In the genomic region with DNA sequence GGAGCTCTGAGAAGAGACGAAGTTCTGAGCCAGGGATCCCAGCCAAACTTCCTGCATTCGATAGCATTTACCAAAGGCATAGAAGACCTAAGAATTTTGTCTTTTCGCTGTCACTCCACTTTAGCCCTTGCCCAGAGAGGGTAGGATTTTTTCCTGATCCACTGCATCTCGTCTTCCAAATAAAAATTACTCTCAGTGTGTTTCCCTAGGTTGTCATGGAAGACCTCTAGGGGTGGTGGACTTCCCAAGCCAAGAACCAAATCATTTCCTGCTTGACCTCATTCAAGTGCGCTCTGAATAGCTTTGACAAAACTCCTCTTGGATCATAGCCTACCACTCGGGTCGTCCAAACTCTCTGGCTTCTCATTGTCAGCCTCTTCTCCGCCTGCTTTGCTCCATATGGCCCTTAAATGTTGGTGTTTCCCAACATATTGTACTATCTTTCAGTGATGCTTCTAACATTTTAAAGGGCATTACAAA, we compare ENCODE assay signal across 7 cellular contexts. TPM values are rescaled to one million over a fixed set of nuclear protein-coding genes. Genes with fewer than 3 reads are reported as not detected.
DNase-seq lines count a peak whose midpoint lies in the region; ATAC-seq and TF ChIP-seq lines count a peak whose summit lies in the region.

No MANE protein-coding gene starts in this region.

- peak overlapping the region; percentile 88 for H3K4me3 ChIP-seq in WI38 (ENCODE audit: low read depth, low read length)
- H3K4me3 ChIP-seq in skeletal muscle cell (ENCODE audit: low read depth, low read length) = peak overlapping the region; percentile 94

- intact Hi-C loops in Right ventricle myocardium superior (cut with DNase I) = loop anchor here (5.0 kb wide), 1 partner anchor 318 kb away; no protein-coding TSS in a partner anchor
- intact Hi-C loops in posterior cingulate gyrus (cut with DNase I) = loop anchor here (2.0 kb wide), 1 partner anchor 315 kb away; no protein-coding TSS in a partner anchor

- no peak for TF ChIP-seq CTCF in WI38 (IDR thresholded peaks at IDR 0.05; ENCODE audit: low read depth, low read length)

- DNase-seq in HCEC 1CT (peak; percentile 30), Right ventricle myocardium superior (no peak), skeletal muscle cell (ENCODE audit: low read depth) (peak; percentile 36), GDM1 (lab: John Stamatoyannopoulos, UW) (no peak), DMS114 treated with DMSO at 0.1 percent for 48 hours (lab: John Stamatoyannopoulos, UW; ENCODE audit: unreplicated experiment) (no peak), posterior cingulate gyrus (no peak)

- peak; percentile 71 for ATAC-seq in Right ventricle myocardium superior (ENCODE audit: poor library complexity)

RNA-seq across cellular contexts. Expression of a gene that starts 0.4 kb away (rescaled TPM):
- 17.8 TPM for total RNA-seq in Right ventricle myocardium superior

RNA-seq across cellular contexts. Expression of a gene that starts 16.5 kb away (rescaled TPM):
- 7.9 TPM for total RNA-seq in Right ventricle myocardium superior

RNA-seq across cellular contexts. Expression of a gene that starts 59.1 kb away (rescaled TPM):
- total RNA-seq in Right ventricle myocardium superior = 21.4 TPM

Comparison
In these comparisons a context has a peak if more than half of its experiments do, and no peak if none do; other contexts are left out.
1. DNase-seq: peak in HCEC 1CT (single experiment) and skeletal muscle cell (single experiment); none in Right ventricle myocardium superior (single experiment), GDM1 (single experiment), DMS114 treated with DMSO at 0.1 percent for 48 hours (single experiment) and posterior cingulate gyrus (0 of 10).